ENCODE assay signal across 12 cellular contexts in the genomic region with DNA sequence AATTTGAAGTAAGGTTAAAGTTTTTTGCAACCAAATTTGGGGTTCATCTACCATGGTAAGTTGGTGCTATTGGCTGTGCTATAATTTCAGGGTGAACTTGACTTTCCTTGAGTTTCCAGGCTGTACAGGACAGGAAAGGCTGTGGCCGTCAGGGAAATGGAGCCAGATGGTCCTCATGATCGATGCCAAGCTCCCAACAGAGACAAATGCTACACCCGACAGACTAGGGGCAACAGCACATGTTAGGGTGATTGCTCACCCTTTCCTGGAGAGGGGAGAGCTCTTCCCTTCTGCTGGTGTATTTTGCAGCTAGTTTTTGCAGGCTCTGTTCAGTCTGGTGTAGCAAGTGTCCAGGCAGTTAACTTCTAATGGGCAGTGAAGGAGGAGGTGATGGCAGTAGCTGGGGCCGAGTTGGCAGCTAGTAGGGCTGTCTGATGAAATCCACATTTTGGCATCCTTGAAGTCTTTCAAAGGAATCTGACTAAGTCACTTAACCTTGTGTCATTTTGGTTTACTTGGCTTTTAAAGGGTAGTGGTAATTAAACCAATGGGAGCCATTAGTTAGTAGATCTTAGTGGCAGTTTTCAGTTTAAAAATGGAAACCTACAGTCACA. TPM values are rescaled to one million over a fixed set of nuclear protein-coding genes. Genes with fewer than 3 reads are reported as not detected.
DNase-seq lines count a peak whose midpoint lies in the region; ATAC-seq and TF ChIP-seq lines count a peak whose summit lies in the region.
"Had no signal": no experiment of that assay in that cellular context is flagged by ENCODE, and none has a peak within 500 bp of the region (broad histone marks: within the 10 kb centered on the region; RNA-seq: fewer than 3 reads in every experiment).

No MANE protein-coding gene starts in this region.

- H3K27me3 Mint-ChIP-seq in stimulated activated naive B cell treated with anti-CD40 and anti-IgM and Interleukin-4, amounts not matched to agents 10 μg/mL and 1 μg/mL and 100 μg/mL, for 72 hours, result no peaks in the 10 kb centered on the region
- H3K27me3 Mint-ChIP-seq: CD4-positive, CD25-positive, alpha-beta regulatory T cell had no signal

- TF ChIP-seq CTCF in ascending aorta (IDR thresholded peaks at IDR 0.05) (no peak), heart right ventricle (IDR thresholded peaks at IDR 0.05) (no peak)

- H3K4me1 Mint-ChIP-seq in stimulated activated naive B cell treated with anti-CD40 and anti-IgM and Interleukin-4, amounts not matched to agents 10 μg/mL and 1 μg/mL and 100 μg/mL, for 72 hours, result peaks cover 48 to 85% of the 10 kb centered on the region in 2 donors
- H3K4me1 Mint-ChIP-seq: CD4-positive, CD25-positive, alpha-beta regulatory T cell had no signal

- 35 to 43% methylated on average over 4 of the region's 4 CpGs for whole genome bisulfite sequencing in heart right ventricle, 2 donors

- ATAC-seq in heart right ventricle (peak in 3 of 8 donors; percentile 5 to 68 (median 43)), GM21390 (IDR thresholded peaks at IDR 0.05; ENCODE audit: unreplicated experiment) (no peak), HG03139 (IDR thresholded peaks at IDR 0.05; ENCODE audit: unreplicated experiment) (no peak)
- ATAC-seq in stimulated activated naive B cell treated with anti-CD40 and anti-IgM and Interleukin-4, amounts not matched to agents 10 μg/mL and 1 μg/mL and 100 μg/mL, for 72 hours (replicated peaks), result peak in 1 of 2 donors; percentile 2

- peak; percentile 57 for DNase-seq in G401 (ENCODE audit: low spot score)
- peak in 1 of 2 donors; percentile 84 for DNase-seq in ascending aorta (ENCODE audit: low spot score in 2 of 2)
- DNase-seq in heart right ventricle, result no peak
- DNase-seq in stimulated activated naive B cell treated with anti-CD40 and anti-IgM and Interleukin-4, amounts not matched to agents 10 μg/mL and 1 μg/mL and 100 μg/mL, for 72 hours, result no peak
- no peak for DNase-seq in iPS-NIHi7 (ENCODE audit: extremely low spot score)
- DNase-seq in SHP77 (lab: John Stamatoyannopoulos, UW), result no peak
- DNase-seq: activated CD4-positive, alpha-beta T cell treated with anti-CD3 and anti-CD28 coated beads, Interleukin-2, amount 50 U/mL, for 1 hour; CD4-positive, CD25-positive, alpha-beta regulatory T cell; NCI-H1417 had no signal

- H3K4me1 ChIP-seq in ascending aorta (peaks cover 10 to 49% of the 10 kb centered on the region in 2 donors), heart right ventricle (peaks cover 10 to 98% (median 67%) of the 10 kb centered on the region in 9 donors)

- H3K27ac ChIP-seq in ascending aorta (peak overlapping the region; percentile 44 to 88), heart right ventricle (peak overlapping the region in 9 of 10 donors; percentile 8 to 88 (median 42))

- H3K36me3 Mint-ChIP-seq in stimulated activated naive B cell treated with anti-CD40 and anti-IgM and Interleukin-4, amounts not matched to agents 10 μg/mL and 1 μg/mL and 100 μg/mL, for 72 hours, result peaks cover 9 to 17% of the 10 kb centered on the region in 2 donors
- H3K36me3 Mint-ChIP-seq: CD4-positive, CD25-positive, alpha-beta regulatory T cell had no signal

- intact Hi-C loops in ascending aorta (cut with DNase I) (loop anchor here (5.0 kb wide), 1 partner anchor 47 kb away; the partner anchor contains the start of gene GAB1), heart right ventricle (cut with DNase I) (loop anchor here in 1 of 10 donors (5.0 kb wide), 1 partner anchor 47 kb away; the partner anchor contains the start of gene GAB1)

- H3K9me3 Mint-ChIP-seq in stimulated activated naive B cell treated with anti-CD40 and anti-IgM and Interleukin-4, amounts not matched to agents 10 μg/mL and 1 μg/mL and 100 μg/mL, for 72 hours, result peaks cover 0 to 2% of the 10 kb centered on the region in 2 donors

- H3K9me3 ChIP-seq in ascending aorta, result no peaks in the 10 kb centered on the region
- no peaks in the 10 kb centered on the region for H3K9me3 ChIP-seq in heart right ventricle
- H3K9me3 ChIP-seq: HAP-1 had no signal

- H3K27ac Mint-ChIP-seq in stimulated activated naive B cell treated with anti-CD40 and anti-IgM and Interleukin-4, amounts not matched to agents 10 μg/mL and 1 μg/mL and 100 μg/mL, for 72 hours, result peak overlapping the region; percentile 42
- H3K27ac Mint-ChIP-seq: CD4-positive, CD25-positive, alpha-beta regulatory T cell had no signal

- H3K4me3 Mint-ChIP-seq in stimulated activated naive B cell treated with anti-CD40 and anti-IgM and Interleukin-4, amounts not matched to agents 10 μg/mL and 1 μg/mL and 100 μg/mL, for 72 hours, result peak overlapping the region; percentile 11 to 44
- H3K4me3 Mint-ChIP-seq: CD4-positive, CD25-positive, alpha-beta regulatory T cell had no signal

- no peaks in the 10 kb centered on the region for H3K27me3 ChIP-seq in ascending aorta
- H3K27me3 ChIP-seq in heart right ventricle, result no peaks in the 10 kb centered on the region

- H3K4me3 ChIP-seq in ascending aorta (no peak overlapping the region), heart right ventricle (no peak overlapping the region)
- H3K4me3 ChIP-seq: HAP-1 had no signal

- H3K36me3 ChIP-seq in ascending aorta, result no peaks in the 10 kb centered on the region
- no peaks in the 10 kb centered on the region for H3K36me3 ChIP-seq in heart right ventricle
- H3K36me3 ChIP-seq: HAP-1 had no signal

- in situ Hi-C loops in G401 (cut with HindIII; ENCODE audit: low sequenced_read_pairs), result no loop called here

RNA-seq across cellular contexts. Expression of gene GAB1, which starts 47.8 kb away (rescaled TPM):
- total RNA-seq in G401 (2014; rRNA removed; shearing (Covaris generic)), result 5.7 and 26.7 TPM in 2 replicates
- total RNA-seq in ascending aorta (31.0 TPM), heart right ventricle (100 to 1,000 TPM in 5 of 10 donors, 10 to 100 TPM in 5; 28.9 to 130 (median 102) TPM)
- 10 to 100 TPM in 1 of 2 donors, 1 to 10 TPM in 1; 7.8 to 22.4 TPM for polyA plus RNA-seq in heart right ventricle
- polyA plus RNA-seq: CD4-positive, CD25-positive, alpha-beta regulatory T cell had no signal
